Comparison of ENCODE assay signal across 1 cellular context in the genomic region with DNA sequence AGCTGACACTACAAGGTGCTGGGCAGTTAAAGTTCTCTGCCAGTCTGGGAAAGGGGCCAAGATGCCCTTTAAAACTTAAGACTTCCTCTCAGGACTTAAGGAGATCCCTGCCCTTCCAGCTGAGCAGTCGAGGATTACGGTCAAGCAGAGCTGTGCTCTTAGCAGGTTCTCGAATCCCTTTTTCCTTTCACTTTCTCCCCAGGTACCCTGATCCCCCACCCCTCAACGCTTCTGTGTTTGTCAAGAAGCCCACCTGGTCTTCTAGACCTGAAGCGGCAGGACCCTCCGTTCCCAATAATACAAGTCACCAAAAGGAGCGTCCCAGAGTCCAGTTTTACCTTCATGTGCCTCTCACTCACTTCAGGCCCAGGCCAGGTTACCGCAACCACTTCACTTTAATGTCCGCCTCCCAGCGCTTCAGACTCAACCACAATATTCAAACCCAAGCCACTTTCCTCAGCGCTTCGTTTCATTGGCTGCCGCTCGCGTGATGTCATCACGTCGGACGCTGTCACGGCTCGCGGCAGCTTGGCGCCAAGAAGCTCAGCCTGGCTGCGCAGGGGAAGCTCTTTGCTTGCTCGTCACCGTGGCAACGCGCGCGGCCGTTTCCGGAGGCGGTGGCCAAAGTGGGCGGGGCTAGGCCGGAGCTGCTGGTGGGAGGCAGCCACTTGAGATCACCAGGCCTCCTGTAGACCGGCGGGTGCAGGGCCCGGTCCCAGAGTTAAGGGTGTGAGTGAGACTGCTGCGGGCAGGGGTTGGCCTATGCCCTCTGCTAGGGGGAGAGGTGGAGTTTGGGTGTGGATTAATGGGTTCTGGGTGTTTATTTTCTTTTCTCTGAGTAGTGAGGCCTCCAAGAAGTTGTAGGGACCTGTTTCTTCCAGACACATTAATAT.
TF ChIP-seq lines count a peak whose summit lies in the region.

TSS of gene KIF18A (minus strand) at position 431 of the 893 bp plus-strand sequence. CDS start 10,209 bp downstream, outside the sequence.
TSS of gene METTL15 (plus strand) at position 663 of the 893 bp plus-strand sequence. CDS start 4,947 bp downstream, outside the sequence.

TF ChIP-seq in SK-N-SH, 30 proteins besides CTCF, POLR2A, EP300 and RAD21 (continued from another document):
- TF ChIP-seq USF1 (IDR thresholded peaks at IDR 0.05; ENCODE audit: borderline replicate concordance, low read depth): no peak
- TF ChIP-seq, protein P1, sequence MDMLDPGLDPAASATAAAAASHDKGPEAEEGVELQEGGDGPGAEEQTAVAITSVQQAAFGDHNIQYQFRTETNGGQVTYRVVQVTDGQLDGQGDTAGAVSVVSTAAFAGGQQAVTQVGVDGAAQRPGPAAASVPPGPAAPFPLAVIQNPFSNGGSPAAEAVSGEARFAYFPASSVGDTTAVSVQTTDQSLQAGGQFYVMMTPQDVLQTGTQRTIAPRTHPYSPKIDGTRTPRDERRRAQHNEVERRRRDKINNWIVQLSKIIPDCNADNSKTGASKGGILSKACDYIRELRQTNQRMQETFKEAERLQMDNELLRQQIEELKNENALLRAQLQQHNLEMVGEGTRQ (IDR thresholded peaks at IDR 0.05; ENCODE audit: borderline replicate concordance, low read depth, low read length): no peak
- peak; percentile 97; the same call in 1 of the 2 replicates for TF ChIP-seq MXI1 (IDR thresholded peaks at IDR 0.05; ENCODE audit: low read depth, low read length)
- TF ChIP-seq FOXJ3 (CRISPR knock-in tag; IDR thresholded peaks at IDR 0.05): no peak
- peak; percentile 39 for TF ChIP-seq CHD2 (IDR thresholded peaks at IDR 0.05; ENCODE audit: low read length, partially characterized antibody)
- no peak for TF ChIP-seq RXRA (IDR thresholded peaks at IDR 0.05; ENCODE audit: borderline replicate concordance, low read depth)
- peak; percentile 98 for TF ChIP-seq SIN3A (IDR thresholded peaks at IDR 0.05; ENCODE audit: borderline replicate concordance, low read depth, low read length)
- TF ChIP-seq JUND (IDR thresholded peaks at IDR 0.05): no peak
- TF ChIP-seq, protein P2, sequence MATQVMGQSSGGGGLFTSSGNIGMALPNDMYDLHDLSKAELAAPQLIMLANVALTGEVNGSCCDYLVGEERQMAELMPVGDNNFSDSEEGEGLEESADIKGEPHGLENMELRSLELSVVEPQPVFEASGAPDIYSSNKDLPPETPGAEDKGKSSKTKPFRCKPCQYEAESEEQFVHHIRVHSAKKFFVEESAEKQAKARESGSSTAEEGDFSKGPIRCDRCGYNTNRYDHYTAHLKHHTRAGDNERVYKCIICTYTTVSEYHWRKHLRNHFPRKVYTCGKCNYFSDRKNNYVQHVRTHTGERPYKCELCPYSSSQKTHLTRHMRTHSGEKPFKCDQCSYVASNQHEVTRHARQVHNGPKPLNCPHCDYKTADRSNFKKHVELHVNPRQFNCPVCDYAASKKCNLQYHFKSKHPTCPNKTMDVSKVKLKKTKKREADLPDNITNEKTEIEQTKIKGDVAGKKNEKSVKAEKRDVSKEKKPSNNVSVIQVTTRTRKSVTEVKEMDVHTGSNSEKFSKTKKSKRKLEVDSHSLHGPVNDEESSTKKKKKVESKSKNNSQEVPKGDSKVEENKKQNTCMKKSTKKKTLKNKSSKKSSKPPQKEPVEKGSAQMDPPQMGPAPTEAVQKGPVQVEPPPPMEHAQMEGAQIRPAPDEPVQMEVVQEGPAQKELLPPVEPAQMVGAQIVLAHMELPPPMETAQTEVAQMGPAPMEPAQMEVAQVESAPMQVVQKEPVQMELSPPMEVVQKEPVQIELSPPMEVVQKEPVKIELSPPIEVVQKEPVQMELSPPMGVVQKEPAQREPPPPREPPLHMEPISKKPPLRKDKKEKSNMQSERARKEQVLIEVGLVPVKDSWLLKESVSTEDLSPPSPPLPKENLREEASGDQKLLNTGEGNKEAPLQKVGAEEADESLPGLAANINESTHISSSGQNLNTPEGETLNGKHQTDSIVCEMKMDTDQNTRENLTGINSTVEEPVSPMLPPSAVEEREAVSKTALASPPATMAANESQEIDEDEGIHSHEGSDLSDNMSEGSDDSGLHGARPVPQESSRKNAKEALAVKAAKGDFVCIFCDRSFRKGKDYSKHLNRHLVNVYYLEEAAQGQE (IDR thresholded peaks at IDR 0.05; ENCODE audit: low read depth, low read length): no peak
- TF ChIP-seq POLR2AphosphoS5 (IDR thresholded peaks at IDR 0.05; ENCODE audit: low read depth, low read length): peak; percentile 71; the same call in 1 of the 2 replicates
- TF ChIP-seq NRF1 (IDR thresholded peaks at IDR 0.05; ENCODE audit: low read depth, low read length): peak; percentile 89
- TF ChIP-seq, protein P3, sequence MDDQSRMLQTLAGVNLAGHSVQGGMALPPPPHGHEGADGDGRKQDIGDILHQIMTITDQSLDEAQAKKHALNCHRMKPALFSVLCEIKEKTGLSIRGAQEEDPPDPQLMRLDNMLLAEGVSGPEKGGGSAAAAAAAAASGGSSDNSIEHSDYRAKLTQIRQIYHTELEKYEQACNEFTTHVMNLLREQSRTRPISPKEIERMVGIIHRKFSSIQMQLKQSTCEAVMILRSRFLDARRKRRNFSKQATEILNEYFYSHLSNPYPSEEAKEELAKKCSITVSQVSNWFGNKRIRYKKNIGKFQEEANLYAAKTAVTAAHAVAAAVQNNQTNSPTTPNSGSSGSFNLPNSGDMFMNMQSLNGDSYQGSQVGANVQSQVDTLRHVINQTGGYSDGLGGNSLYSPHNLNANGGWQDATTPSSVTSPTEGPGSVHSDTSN (IDR thresholded peaks at IDR 0.05): no peak
- no peak for TF ChIP-seq TCF12 (IDR thresholded peaks at IDR 0.05)
- peak; percentile 46; the same call in 1 of the 2 replicates for TF ChIP-seq YY1 (IDR thresholded peaks at IDR 0.05; ENCODE audit: low read depth)
- TF ChIP-seq GATA2 (CRISPR knock-in tag; IDR thresholded peaks at IDR 0.05): no peak
- 0 out of 2 replicates have a peak, but pooled peaks have one; percentile 14 for TF ChIP-seq SMC3 (IDR thresholded peaks at IDR 0.05; ENCODE audit: low read depth, low read length)
